8 cellular contexts compared by ENCODE assay signal in the genomic region with DNA sequence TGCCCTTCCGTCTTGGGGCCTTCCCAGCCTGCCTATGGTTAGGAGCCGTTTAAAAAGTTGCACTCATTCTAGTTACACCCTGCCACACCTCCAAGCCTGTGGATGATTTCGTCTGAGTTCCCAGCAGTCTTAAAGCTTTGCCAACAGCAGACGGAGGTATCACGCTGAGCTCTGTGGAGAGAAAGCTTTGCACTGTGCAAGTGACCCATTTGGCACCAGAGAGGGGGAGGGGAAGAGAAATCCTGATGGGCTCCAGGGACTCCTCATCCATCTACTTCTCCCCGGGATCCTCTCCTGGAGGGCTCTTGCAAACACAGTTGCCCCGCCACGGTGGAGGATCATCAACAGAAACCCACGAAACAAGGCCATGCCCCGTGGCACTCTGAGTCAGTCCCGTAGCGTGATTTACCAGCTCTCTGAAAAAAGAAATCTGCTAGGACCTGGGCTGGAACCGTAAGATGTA.
A peak's percentile ranks its signal among the peaks of the same experiment; 100 is the strongest.
DNase-seq lines count a peak whose midpoint lies in the region; ATAC-seq, FAIRE-seq and TF ChIP-seq lines count a peak whose summit lies in the region.

No MANE protein-coding gene starts in this region.

- H3K27ac ChIP-seq in SJCRH30 (peak overlapping the region; percentile 78; the same call in 1 of the 2 replicates), foreskin keratinocyte (peak overlapping the region; percentile 46), pancreas (peak overlapping the region; percentile 53 to 83 (median 68))
- no peak overlapping the region for H3K27ac ChIP-seq in CD8-positive, alpha-beta T cell (ENCODE audit: low read depth, low read length)

- no peak overlapping the region for H3K27ac Mint-ChIP-seq in CD8-positive, alpha-beta T cell

- CTCF ChIA-PET in CD8-positive, alpha-beta T cell (lab: Charles Lee): no interaction called here

- no peaks in the 10 kb centered on the region for H3K27me3 Mint-ChIP-seq in CD8-positive, alpha-beta T cell (ENCODE audit: low read depth)

- H3K36me3 ChIP-seq in SJCRH30 (no peaks in the 10 kb centered on the region), pancreas (no peaks in the 10 kb centered on the region)
- H3K36me3 ChIP-seq in CD8-positive, alpha-beta T cell (ENCODE audit: insufficient read depth, low read length): no peaks in the 10 kb centered on the region

- H3K9me3 ChIP-seq in SJCRH30 (replicated peaks) (no peaks in the 10 kb centered on the region), pancreas (no peaks in the 10 kb centered on the region)
- H3K9me3 ChIP-seq in CD8-positive, alpha-beta T cell (ENCODE audit: low read length): no peaks in the 10 kb centered on the region

- 24 to 29% methylated on average over 13 of the region's 13 CpGs for WGBS in pancreas, 2 donors

- no peak for FAIRE-seq in pancreas (lab: Jason Lieb, UNC)

- no peaks in the 10 kb centered on the region for H3K9me3 Mint-ChIP-seq in CD8-positive, alpha-beta T cell

- no peaks in the 10 kb centered on the region for H3K36me3 Mint-ChIP-seq in CD8-positive, alpha-beta T cell

- ATAC-seq in foreskin keratinocyte (peak; percentile 84), pancreas (peak; percentile 73 to 83 (median 81)), HG03095 (IDR thresholded peaks at IDR 0.05; ENCODE audit: unreplicated experiment) (no peak), HG03442 (IDR thresholded peaks at IDR 0.05; ENCODE audit: unreplicated experiment) (no peak)
- no peak for ATAC-seq in CD8-positive, alpha-beta T cell

- H3K4me1 Mint-ChIP-seq in CD8-positive, alpha-beta T cell (ENCODE audit: low read depth): peaks cover 4% of the 10 kb centered on the region

- H3K27me3 ChIP-seq in SJCRH30 (no peaks in the 10 kb centered on the region), foreskin keratinocyte (no peaks in the 10 kb centered on the region), pancreas (no peaks in the 10 kb centered on the region)
- H3K27me3 ChIP-seq in CD8-positive, alpha-beta T cell (ENCODE audit: insufficient read depth, low read length): no peaks in the 10 kb centered on the region

- no peak for TF ChIP-seq CTCF in foreskin keratinocyte (conservative IDR thresholded peaks at IDR 0.05)
- TF ChIP-seq CTCF in pancreas (IDR thresholded peaks at IDR 0.05): no peak
- no peak for TF ChIP-seq CTCF in CD8-positive, alpha-beta T cell (IDR thresholded peaks at IDR 0.05)

- peaks cover 17% of the 10 kb centered on the region for H3K4me1 ChIP-seq in SJCRH30
- peaks cover 14% of the 10 kb centered on the region for H3K4me1 ChIP-seq in foreskin keratinocyte
- peaks cover 5 to 25% (median 6%) of the 10 kb centered on the region in 3 donors for H3K4me1 ChIP-seq in pancreas
- H3K4me1 ChIP-seq in CD8-positive, alpha-beta T cell (ENCODE audit: insufficient read depth, low read length): no peaks in the 10 kb centered on the region

- intact Hi-C loops in pancreas (cut with DNase I): no loop called here
- intact Hi-C loops in CD8-positive, alpha-beta T cell (cut with DNase I, micrococcal nuclease): no loop called here

- no peak overlapping the region for H3K4me3 Mint-ChIP-seq in CD8-positive, alpha-beta T cell

- peak; percentile 77 for DNase-seq in ELF-1 (ENCODE audit: low read depth, low spot score)
- peak; percentile 5 to 10 for DNase-seq in SJCRH30
- DNase-seq in foreskin keratinocyte: peak; percentile 6 to 52
- DNase-seq in pancreas: peak in 5 of 6 donors; percentile 35 to 61 (median 57)
- DNase-seq in LoVo (ENCODE audit: low spot score): no peak
- DNase-seq in CD8-positive, alpha-beta T cell: no peak

- H3K4me3 ChIP-seq in SJCRH30 (no peak overlapping the region), pancreas (peak overlapping the region in 3 of 4 donors; percentile 5 to 41 (median 36))
- H3K4me3 ChIP-seq in CD8-positive, alpha-beta T cell (ENCODE audit: low read depth, low read length): no peak overlapping the region

- POLR2A ChIA-PET in CD8-positive, alpha-beta T cell (lab: Charles Lee): no interaction called here

Comparison
In these comparisons a context has a peak if more than half of its experiments do, and no peak if none do; other contexts are left out.
1. DNase-seq: peak in ELF-1 (single experiment), SJCRH30 (2 of 2), foreskin keratinocyte (2 of 2) and pancreas (5 of 6); none in LoVo (single experiment) and CD8-positive, alpha-beta T cell (0 of 7).
2. H3K4me3 ChIP-seq: peak in pancreas (3 of 4); none in SJCRH30 (single experiment) and CD8-positive, alpha-beta T cell (single experiment).
3. ATAC-seq: peak in foreskin keratinocyte (single experiment) and pancreas (4 of 4); none in HG03095 (single experiment), HG03442 (single experiment) and CD8-positive, alpha-beta T cell (single experiment).